1 cellular context compared by ENCODE assay signal in the genomic region with DNA sequence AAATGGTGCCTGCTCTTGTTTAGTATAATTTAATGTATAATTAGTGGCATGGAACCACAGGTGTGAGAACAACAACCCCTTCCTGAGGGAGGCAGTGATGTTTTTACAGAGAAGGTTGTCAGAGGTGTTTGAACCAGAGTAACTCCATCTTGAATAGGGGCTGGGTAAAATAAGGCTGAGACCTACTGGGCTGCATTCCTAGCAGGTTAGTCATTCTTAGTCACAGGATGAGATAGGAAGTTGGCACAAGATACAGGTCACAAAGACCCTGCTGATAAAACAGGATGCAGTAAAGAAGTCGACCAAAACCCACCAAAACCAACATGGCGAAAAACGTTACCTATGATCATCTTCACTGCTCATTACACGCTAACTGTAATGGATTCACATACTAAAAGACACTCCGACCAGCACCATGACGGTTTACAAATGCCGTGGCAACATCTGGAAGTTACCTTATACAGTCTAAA.
A peak's percentile ranks its signal among the peaks of the same experiment; 100 is the strongest.
TF ChIP-seq lines count a peak whose summit lies in the region.

No MANE protein-coding gene starts in this region.

TF ChIP-seq in K562, 482 proteins besides CTCF, POLR2A, EP300 and RAD21 (continued from another document and continues in another):
- TF ChIP-seq TAF9B (IDR thresholded peaks at IDR 0.05; ENCODE audit: partially characterized antibody): no peak
- TF ChIP-seq HDAC6 (IDR thresholded peaks at IDR 0.05; ENCODE audit: low read depth, low read length): no peak
- TF ChIP-seq, protein P1, sequence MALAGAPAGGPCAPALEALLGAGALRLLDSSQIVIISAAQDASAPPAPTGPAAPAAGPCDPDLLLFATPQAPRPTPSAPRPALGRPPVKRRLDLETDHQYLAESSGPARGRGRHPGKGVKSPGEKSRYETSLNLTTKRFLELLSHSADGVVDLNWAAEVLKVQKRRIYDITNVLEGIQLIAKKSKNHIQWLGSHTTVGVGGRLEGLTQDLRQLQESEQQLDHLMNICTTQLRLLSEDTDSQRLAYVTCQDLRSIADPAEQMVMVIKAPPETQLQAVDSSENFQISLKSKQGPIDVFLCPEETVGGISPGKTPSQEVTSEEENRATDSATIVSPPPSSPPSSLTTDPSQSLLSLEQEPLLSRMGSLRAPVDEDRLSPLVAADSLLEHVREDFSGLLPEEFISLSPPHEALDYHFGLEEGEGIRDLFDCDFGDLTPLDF (CRISPR knock-in tag; IDR thresholded peaks at IDR 0.05): no peak
- TF ChIP-seq PRPF4 (IDR thresholded peaks at IDR 0.05; ENCODE audit: insufficient read depth, low read depth, low read length, poor library complexity, severe bottlenecking): no peak
- TF ChIP-seq ZNF75A (CRISPR knock-in tag; IDR thresholded peaks at IDR 0.05): peak; percentile 83
- TF ChIP-seq, protein P2, sequence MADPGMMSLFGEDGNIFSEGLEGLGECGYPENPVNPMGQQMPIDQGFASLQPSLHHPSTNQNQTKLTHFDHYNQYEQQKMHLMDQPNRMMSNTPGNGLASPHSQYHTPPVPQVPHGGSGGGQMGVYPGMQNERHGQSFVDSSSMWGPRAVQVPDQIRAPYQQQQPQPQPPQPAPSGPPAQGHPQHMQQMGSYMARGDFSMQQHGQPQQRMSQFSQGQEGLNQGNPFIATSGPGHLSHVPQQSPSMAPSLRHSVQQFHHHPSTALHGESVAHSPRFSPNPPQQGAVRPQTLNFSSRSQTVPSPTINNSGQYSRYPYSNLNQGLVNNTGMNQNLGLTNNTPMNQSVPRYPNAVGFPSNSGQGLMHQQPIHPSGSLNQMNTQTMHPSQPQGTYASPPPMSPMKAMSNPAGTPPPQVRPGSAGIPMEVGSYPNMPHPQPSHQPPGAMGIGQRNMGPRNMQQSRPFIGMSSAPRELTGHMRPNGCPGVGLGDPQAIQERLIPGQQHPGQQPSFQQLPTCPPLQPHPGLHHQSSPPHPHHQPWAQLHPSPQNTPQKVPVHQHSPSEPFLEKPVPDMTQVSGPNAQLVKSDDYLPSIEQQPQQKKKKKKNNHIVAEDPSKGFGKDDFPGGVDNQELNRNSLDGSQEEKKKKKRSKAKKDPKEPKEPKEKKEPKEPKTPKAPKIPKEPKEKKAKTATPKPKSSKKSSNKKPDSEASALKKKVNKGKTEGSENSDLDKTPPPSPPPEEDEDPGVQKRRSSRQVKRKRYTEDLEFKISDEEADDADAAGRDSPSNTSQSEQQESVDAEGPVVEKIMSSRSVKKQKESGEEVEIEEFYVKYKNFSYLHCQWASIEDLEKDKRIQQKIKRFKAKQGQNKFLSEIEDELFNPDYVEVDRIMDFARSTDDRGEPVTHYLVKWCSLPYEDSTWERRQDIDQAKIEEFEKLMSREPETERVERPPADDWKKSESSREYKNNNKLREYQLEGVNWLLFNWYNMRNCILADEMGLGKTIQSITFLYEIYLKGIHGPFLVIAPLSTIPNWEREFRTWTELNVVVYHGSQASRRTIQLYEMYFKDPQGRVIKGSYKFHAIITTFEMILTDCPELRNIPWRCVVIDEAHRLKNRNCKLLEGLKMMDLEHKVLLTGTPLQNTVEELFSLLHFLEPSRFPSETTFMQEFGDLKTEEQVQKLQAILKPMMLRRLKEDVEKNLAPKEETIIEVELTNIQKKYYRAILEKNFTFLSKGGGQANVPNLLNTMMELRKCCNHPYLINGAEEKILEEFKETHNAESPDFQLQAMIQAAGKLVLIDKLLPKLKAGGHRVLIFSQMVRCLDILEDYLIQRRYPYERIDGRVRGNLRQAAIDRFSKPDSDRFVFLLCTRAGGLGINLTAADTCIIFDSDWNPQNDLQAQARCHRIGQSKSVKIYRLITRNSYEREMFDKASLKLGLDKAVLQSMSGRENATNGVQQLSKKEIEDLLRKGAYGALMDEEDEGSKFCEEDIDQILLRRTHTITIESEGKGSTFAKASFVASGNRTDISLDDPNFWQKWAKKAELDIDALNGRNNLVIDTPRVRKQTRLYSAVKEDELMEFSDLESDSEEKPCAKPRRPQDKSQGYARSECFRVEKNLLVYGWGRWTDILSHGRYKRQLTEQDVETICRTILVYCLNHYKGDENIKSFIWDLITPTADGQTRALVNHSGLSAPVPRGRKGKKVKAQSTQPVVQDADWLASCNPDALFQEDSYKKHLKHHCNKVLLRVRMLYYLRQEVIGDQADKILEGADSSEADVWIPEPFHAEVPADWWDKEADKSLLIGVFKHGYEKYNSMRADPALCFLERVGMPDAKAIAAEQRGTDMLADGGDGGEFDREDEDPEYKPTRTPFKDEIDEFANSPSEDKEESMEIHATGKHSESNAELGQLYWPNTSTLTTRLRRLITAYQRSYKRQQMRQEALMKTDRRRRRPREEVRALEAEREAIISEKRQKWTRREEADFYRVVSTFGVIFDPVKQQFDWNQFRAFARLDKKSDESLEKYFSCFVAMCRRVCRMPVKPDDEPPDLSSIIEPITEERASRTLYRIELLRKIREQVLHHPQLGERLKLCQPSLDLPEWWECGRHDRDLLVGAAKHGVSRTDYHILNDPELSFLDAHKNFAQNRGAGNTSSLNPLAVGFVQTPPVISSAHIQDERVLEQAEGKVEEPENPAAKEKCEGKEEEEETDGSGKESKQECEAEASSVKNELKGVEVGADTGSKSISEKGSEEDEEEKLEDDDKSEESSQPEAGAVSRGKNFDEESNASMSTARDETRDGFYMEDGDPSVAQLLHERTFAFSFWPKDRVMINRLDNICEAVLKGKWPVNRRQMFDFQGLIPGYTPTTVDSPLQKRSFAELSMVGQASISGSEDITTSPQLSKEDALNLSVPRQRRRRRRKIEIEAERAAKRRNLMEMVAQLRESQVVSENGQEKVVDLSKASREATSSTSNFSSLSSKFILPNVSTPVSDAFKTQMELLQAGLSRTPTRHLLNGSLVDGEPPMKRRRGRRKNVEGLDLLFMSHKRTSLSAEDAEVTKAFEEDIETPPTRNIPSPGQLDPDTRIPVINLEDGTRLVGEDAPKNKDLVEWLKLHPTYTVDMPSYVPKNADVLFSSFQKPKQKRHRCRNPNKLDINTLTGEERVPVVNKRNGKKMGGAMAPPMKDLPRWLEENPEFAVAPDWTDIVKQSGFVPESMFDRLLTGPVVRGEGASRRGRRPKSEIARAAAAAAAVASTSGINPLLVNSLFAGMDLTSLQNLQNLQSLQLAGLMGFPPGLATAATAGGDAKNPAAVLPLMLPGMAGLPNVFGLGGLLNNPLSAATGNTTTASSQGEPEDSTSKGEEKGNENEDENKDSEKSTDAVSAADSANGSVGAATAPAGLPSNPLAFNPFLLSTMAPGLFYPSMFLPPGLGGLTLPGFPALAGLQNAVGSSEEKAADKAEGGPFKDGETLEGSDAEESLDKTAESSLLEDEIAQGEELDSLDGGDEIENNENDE (IDR thresholded peaks at IDR 0.05; ENCODE audit: low read depth, low read length): no peak
- TF ChIP-seq, protein P3, sequence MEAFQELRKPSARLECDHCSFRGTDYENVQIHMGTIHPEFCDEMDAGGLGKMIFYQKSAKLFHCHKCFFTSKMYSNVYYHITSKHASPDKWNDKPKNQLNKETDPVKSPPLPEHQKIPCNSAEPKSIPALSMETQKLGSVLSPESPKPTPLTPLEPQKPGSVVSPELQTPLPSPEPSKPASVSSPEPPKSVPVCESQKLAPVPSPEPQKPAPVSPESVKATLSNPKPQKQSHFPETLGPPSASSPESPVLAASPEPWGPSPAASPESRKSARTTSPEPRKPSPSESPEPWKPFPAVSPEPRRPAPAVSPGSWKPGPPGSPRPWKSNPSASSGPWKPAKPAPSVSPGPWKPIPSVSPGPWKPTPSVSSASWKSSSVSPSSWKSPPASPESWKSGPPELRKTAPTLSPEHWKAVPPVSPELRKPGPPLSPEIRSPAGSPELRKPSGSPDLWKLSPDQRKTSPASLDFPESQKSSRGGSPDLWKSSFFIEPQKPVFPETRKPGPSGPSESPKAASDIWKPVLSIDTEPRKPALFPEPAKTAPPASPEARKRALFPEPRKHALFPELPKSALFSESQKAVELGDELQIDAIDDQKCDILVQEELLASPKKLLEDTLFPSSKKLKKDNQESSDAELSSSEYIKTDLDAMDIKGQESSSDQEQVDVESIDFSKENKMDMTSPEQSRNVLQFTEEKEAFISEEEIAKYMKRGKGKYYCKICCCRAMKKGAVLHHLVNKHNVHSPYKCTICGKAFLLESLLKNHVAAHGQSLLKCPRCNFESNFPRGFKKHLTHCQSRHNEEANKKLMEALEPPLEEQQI (IDR thresholded peaks at IDR 0.05): no peak
- TF ChIP-seq KHSRP (IDR thresholded peaks at IDR 0.05): no peak
- TF ChIP-seq ZNF316 (IDR thresholded peaks at IDR 0.05): no peak
- TF ChIP-seq, protein P4, sequence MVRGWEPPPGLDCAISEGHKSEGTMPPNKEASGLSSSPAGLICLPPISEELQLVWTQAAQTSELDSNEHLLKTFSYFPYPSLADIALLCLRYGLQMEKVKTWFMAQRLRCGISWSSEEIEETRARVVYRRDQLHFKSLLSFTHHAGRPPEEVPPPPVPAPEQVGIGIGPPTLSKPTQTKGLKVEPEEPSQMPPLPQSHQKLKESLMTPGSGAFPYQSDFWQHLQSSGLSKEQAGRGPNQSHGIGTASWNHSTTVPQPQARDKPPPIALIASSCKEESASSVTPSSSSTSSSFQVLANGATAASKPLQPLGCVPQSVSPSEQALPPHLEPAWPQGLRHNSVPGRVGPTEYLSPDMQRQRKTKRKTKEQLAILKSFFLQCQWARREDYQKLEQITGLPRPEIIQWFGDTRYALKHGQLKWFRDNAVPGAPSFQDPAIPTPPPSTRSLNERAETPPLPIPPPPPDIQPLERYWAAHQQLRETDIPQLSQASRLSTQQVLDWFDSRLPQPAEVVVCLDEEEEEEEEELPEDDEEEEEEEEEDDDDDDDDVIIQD (CRISPR knock-in tag; IDR thresholded peaks at IDR 0.05): peak; percentile 90
- TF ChIP-seq RBM34 (IDR thresholded peaks at IDR 0.05; ENCODE audit: borderline replicate concordance, insufficient read depth, low read length): no peak
- peak; percentile 97 for TF ChIP-seq HIVEP1 (CRISPR knock-in tag; IDR thresholded peaks at IDR 0.05)
- TF ChIP-seq ZNF644 (tag; IDR thresholded peaks at IDR 0.05; ENCODE audit: low read depth): peak; percentile 93
- TF ChIP-seq NRF1 (conservative IDR thresholded peaks at IDR 0.05 in 1 of 2, IDR thresholded peaks at IDR 0.05 in 1 of 2): no peak
- TF ChIP-seq HLTF (IDR thresholded peaks at IDR 0.05): no peak
- TF ChIP-seq HSF4 (CRISPR knock-in tag; IDR thresholded peaks at IDR 0.05; ENCODE audit: borderline replicate concordance): no peak
- TF ChIP-seq, protein P5, sequence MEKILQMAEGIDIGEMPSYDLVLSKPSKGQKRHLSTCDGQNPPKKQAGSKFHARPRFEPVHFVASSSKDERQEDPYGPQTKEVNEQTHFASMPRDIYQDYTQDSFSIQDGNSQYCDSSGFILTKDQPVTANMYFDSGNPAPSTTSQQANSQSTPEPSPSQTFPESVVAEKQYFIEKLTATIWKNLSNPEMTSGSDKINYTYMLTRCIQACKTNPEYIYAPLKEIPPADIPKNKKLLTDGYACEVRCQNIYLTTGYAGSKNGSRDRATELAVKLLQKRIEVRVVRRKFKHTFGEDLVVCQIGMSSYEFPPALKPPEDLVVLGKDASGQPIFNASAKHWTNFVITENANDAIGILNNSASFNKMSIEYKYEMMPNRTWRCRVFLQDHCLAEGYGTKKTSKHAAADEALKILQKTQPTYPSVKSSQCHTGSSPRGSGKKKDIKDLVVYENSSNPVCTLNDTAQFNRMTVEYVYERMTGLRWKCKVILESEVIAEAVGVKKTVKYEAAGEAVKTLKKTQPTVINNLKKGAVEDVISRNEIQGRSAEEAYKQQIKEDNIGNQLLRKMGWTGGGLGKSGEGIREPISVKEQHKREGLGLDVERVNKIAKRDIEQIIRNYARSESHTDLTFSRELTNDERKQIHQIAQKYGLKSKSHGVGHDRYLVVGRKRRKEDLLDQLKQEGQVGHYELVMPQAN (IDR thresholded peaks at IDR 0.05; ENCODE audit: borderline replicate concordance): no peak
- TF ChIP-seq ZNF57 (CRISPR knock-in tag; IDR thresholded peaks at IDR 0.05): peak; percentile 82; the same call in 1 of the 2 replicates
- TF ChIP-seq YBX1 (IDR thresholded peaks at IDR 0.05): no peak
- TF ChIP-seq TAF1 (IDR thresholded peaks at IDR 0.05; ENCODE audit: control insufficient read depth, extremely low read depth, insufficient read depth, low read length, severe bottlenecking): no peak
- peak; percentile 99 for TF ChIP-seq SMAD4 (CRISPR knock-in tag; conservative IDR thresholded peaks at IDR 0.05)
- TF ChIP-seq, protein P6, sequence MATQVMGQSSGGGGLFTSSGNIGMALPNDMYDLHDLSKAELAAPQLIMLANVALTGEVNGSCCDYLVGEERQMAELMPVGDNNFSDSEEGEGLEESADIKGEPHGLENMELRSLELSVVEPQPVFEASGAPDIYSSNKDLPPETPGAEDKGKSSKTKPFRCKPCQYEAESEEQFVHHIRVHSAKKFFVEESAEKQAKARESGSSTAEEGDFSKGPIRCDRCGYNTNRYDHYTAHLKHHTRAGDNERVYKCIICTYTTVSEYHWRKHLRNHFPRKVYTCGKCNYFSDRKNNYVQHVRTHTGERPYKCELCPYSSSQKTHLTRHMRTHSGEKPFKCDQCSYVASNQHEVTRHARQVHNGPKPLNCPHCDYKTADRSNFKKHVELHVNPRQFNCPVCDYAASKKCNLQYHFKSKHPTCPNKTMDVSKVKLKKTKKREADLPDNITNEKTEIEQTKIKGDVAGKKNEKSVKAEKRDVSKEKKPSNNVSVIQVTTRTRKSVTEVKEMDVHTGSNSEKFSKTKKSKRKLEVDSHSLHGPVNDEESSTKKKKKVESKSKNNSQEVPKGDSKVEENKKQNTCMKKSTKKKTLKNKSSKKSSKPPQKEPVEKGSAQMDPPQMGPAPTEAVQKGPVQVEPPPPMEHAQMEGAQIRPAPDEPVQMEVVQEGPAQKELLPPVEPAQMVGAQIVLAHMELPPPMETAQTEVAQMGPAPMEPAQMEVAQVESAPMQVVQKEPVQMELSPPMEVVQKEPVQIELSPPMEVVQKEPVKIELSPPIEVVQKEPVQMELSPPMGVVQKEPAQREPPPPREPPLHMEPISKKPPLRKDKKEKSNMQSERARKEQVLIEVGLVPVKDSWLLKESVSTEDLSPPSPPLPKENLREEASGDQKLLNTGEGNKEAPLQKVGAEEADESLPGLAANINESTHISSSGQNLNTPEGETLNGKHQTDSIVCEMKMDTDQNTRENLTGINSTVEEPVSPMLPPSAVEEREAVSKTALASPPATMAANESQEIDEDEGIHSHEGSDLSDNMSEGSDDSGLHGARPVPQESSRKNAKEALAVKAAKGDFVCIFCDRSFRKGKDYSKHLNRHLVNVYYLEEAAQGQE (CRISPR knock-in tag; IDR thresholded peaks at IDR 0.05; ENCODE audit: low read depth): peak; percentile 87; the same call in 1 of the 2 replicates
- TF ChIP-seq, protein P7, sequence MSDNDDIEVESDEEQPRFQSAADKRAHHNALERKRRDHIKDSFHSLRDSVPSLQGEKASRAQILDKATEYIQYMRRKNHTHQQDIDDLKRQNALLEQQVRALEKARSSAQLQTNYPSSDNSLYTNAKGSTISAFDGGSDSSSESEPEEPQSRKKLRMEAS (CRISPR knock-in tag; IDR thresholded peaks at IDR 0.05): no peak
- TF ChIP-seq PHTF2 (CRISPR knock-in tag; IDR thresholded peaks at IDR 0.05): peak; percentile 58; the same call in 1 of the 2 replicates
- TF ChIP-seq ZNF224 (CRISPR knock-in tag; IDR thresholded peaks at IDR 0.05): no peak
- no peak for TF ChIP-seq HNRNPK (IDR thresholded peaks at IDR 0.05; ENCODE audit: low read depth, low read length, poor library complexity, severe bottlenecking)
- TF ChIP-seq, protein P8, sequence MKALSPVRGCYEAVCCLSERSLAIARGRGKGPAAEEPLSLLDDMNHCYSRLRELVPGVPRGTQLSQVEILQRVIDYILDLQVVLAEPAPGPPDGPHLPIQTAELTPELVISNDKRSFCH (CRISPR knock-in tag; IDR thresholded peaks at IDR 0.05): peak; percentile 81
- TF ChIP-seq, protein P8 (tag; IDR thresholded peaks at IDR 0.05): peak; percentile 99
- no peak for TF ChIP-seq CSDE1 (IDR thresholded peaks at IDR 0.05)
- no peak for TF ChIP-seq CCAR2 (IDR thresholded peaks at IDR 0.05; ENCODE audit: low read depth, low read length)
- no peak for TF ChIP-seq ELF2 (CRISPR knock-in tag; IDR thresholded peaks at IDR 0.05)
- TF ChIP-seq HDAC1 (IDR thresholded peaks at IDR 0.05): no peak
- no peak for TF ChIP-seq HNRNPL (IDR thresholded peaks at IDR 0.05; ENCODE audit: low read depth, low read length)
- peak; percentile 99 for TF ChIP-seq ZNF766 (CRISPR knock-in tag; conservative IDR thresholded peaks at IDR 0.05)
- TF ChIP-seq ZNF121 (CRISPR knock-in tag; conservative IDR thresholded peaks at IDR 0.05): no peak
